In the genomic region with DNA sequence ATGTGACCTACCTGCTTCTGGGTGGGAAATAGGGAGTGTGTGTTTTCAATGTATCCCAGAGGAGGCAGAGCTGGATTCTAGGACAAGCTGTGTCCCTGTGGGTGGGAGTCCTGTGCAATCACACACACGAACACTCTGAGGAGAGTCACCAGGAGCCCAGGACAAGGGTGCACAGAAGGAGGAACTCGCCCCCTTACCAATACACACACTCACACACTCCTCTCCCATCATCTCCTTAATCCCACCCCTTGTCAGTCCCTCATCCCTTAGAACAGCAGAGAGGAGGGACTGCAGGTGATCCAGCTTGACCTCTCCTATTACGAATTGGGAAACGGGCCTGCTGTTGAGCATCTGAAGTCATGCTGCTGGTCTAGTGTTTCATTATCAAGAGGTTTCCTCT, we compare ENCODE assay signal across 21 cellular contexts. TPM values are rescaled to one million over a fixed set of nuclear protein-coding genes. Genes with fewer than 3 reads are reported as not detected.
A peak's percentile ranks its signal among the peaks of the same experiment; 100 is the strongest.
DNase-seq lines count a peak whose midpoint lies in the region; FAIRE-seq and TF ChIP-seq lines count a peak whose summit lies in the region.
"Had no signal": no experiment of that assay in that cellular context is flagged by ENCODE, and none has a peak within 500 bp of the region (broad histone marks: within the 10 kb centered on the region; RNA-seq: fewer than 3 reads in every experiment).

No MANE protein-coding gene starts in this region.

- peaks cover 87% of the 10 kb centered on the region for H3K36me3 ChIP-seq in right atrium auricular region

- no peak for TF ChIP-seq CTCF in right atrium auricular region (IDR thresholded peaks at IDR 0.05)
- no peak for TF ChIP-seq CTCF in dorsolateral prefrontal cortex (IDR thresholded peaks at IDR 0.05 in 54 of 56, conservative IDR thresholded peaks at IDR 0.05 in 2 of 56; ENCODE audit: low read depth in 1 of 56, partially characterized antibody in 56 of 56)

- no peak overlapping the region for H3K4me3 ChIP-seq in right atrium auricular region
- H3K4me3 ChIP-seq in dorsolateral prefrontal cortex = no peak overlapping the region
- H3K4me3 ChIP-seq: A549 had no signal

- H3K4me1 ChIP-seq in right atrium auricular region = peaks cover 0 to 8% of the 10 kb centered on the region in 2 donors
- H3K4me1 ChIP-seq: A549 had no signal

- FAIRE-seq in GM19239 (lab: Jason Lieb, UNC) = no peak
- FAIRE-seq: A549, GM12892 had no signal

- H3K27ac ChIP-seq in right atrium auricular region = no peak overlapping the region
- peak overlapping the region in 58 of 59 donors; percentile 23 to 100 (median 97) for H3K27ac ChIP-seq in dorsolateral prefrontal cortex
- peak overlapping the region; percentile 98 for H3K27ac ChIP-seq in substantia nigra (ENCODE audit: low read depth, low read length, poor library complexity, severe bottlenecking)
- H3K27ac ChIP-seq: 22Rv1, A549, HL-60 had no signal

- H3K27me3 ChIP-seq in right atrium auricular region (no peaks in the 10 kb centered on the region), dorsolateral prefrontal cortex (no peaks in the 10 kb centered on the region)

- DNase-seq in NCI-H2107 treated with DMSO at 0.1 percent for 48 hours (lab: John Stamatoyannopoulos, UW; ENCODE audit: unreplicated experiment) (peak; percentile 37), NCI-H2107 (lab: John Stamatoyannopoulos, UW) (no peak), cardiac septum (ENCODE audit: low spot score) (peak; percentile 20), right atrium auricular region (ENCODE audit: low spot score) (no peak), dorsolateral prefrontal cortex (no peak), substantia nigra (lab: John Stamatoyannopoulos, UW) (no peak), NAMALWA (ENCODE audit: low spot score) (no peak), GM19239 (ENCODE audit: insufficient read length, low spot score) (no peak)
- DNase-seq: AML-193; CD4-positive, alpha-beta memory T cell; DMS153; DMS79; GDM1; GOT3; H7 had no signal

- no peaks in the 10 kb centered on the region for H3K9me3 ChIP-seq in right atrium auricular region
- H3K9me3 ChIP-seq: A549 had no signal

- intact Hi-C loops in cardiac septum (cut with DNase I) (no loop called here), dorsolateral prefrontal cortex (cut with DNase I) (no loop called here)

RNA-seq across cellular contexts. Expression of a gene that starts 8.5 kb away (rescaled TPM):
- total RNA-seq in cardiac septum = 1.2 TPM
- 100 to 1,000 TPM in 1 of 2 donors, 10 to 100 TPM in 1; 62.2 to 381 TPM for total RNA-seq in right atrium auricular region
- total RNA-seq in dorsolateral prefrontal cortex = 10 to 100 TPM in 14 of 120 experiments, 1 to 10 TPM in 106; 1.9 to 14.4 (median 6.7) TPM
- total RNA-seq: CD4-positive, alpha-beta memory T cell; Daoy; H7; HT1080 had no signal

RNA-seq across cellular contexts. Expression of a gene that starts 32.3 kb away (rescaled TPM):
- 0.59 TPM for total RNA-seq in cardiac septum
- total RNA-seq in right atrium auricular region = 1 to 10 TPM; 2.2 to 2.4 TPM
- total RNA-seq in dorsolateral prefrontal cortex = 100 to 1,000 TPM in 19 of 120 experiments, 10 to 100 TPM in 101; 52.9 to 176 (median 79.2) TPM

Comparison
In these comparisons a context has a peak if more than half of its experiments do, and no peak if none do; other contexts are left out.
1. DNase-seq: peak in NCI-H2107 treated with DMSO at 0.1 percent for 48 hours (single experiment) and cardiac septum (single experiment); none in NCI-H2107 (single experiment), right atrium auricular region (single experiment), dorsolateral prefrontal cortex (0 of 10), substantia nigra (0 of 49), NAMALWA (single experiment) and GM19239 (single experiment).
2. RNA of a gene that starts 8.5 kb away (total RNA-seq): 62.2 to 381 TPM in right atrium auricular region; 1.9 to 14.4 TPM in dorsolateral prefrontal cortex and 1.2 TPM in cardiac septum (single experiment); every median in the first group is over 4 times any median in the second.
3. H3K27ac ChIP-seq: peak in dorsolateral prefrontal cortex (58 of 59) and substantia nigra (single experiment); none in right atrium auricular region (0 of 2).
4. RNA of a gene that starts 32.3 kb away (total RNA-seq): 52.9 to 176 TPM in dorsolateral prefrontal cortex; 2.2 to 2.4 TPM in right atrium auricular region and 0.59 TPM in cardiac septum (single experiment); every median in the first group is over 10 times any median in the second.